In genomic region chr17:77476498-77476897, GRCh38 we compare ENCODE assay signal across 9 cellular contexts.
DNase-seq lines count a peak whose midpoint lies in the region; ATAC-seq and TF ChIP-seq lines count a peak whose summit lies in the region.
"Had no signal": no experiment of that assay in that cellular context is flagged by ENCODE, and none has a peak within 500 bp of the region (broad histone marks: within the 10 kb centered on the region; RNA-seq: fewer than 3 reads in every experiment).

No MANE protein-coding gene starts in this region.

- no peaks in the 10 kb centered on the region for H3K27me3 Mint-ChIP-seq in CD4-positive, CD25-positive, alpha-beta regulatory T cell
- no peaks in the 10 kb centered on the region for H3K27me3 Mint-ChIP-seq in progenitor cell of endocrine pancreas

- peak overlapping the region in 2 of 4 donors; percentile 62 to 76 for H3K4me3 Mint-ChIP-seq in CD4-positive, CD25-positive, alpha-beta regulatory T cell
- H3K4me3 Mint-ChIP-seq in progenitor cell of endocrine pancreas (ENCODE audit: low read depth), result no peak overlapping the region

- ATAC-seq in CD4-positive, CD25-positive, alpha-beta regulatory T cell (ENCODE audit: low read depth in 2 of 2), result no peak
- ATAC-seq in GM21381 (IDR thresholded peaks at IDR 0.05; ENCODE audit: unreplicated experiment) (no peak), GM21717 (IDR thresholded peaks at IDR 0.05; ENCODE audit: unreplicated experiment) (no peak), HG02981 (IDR thresholded peaks at IDR 0.05; ENCODE audit: unreplicated experiment) (no peak)
- ATAC-seq: left lung had no signal

- H3K4me2 ChIP-seq in fibroblast of lung (ENCODE audit: extremely low read depth, insufficient read depth, low read length), result peak overlapping the region; percentile 67

- H3K9ac ChIP-seq in fibroblast of lung (ENCODE audit: insufficient read depth, low read length), result peak overlapping the region; percentile 32

- TF ChIP-seq CTCF in RWPE1 (conservative IDR thresholded peaks at IDR 0.05; ENCODE audit: low read depth) (no peak), fibroblast of lung (conservative IDR thresholded peaks at IDR 0.05 in 1 of 2, IDR thresholded peaks at IDR 0.05 in 1 of 2; ENCODE audit: low read depth in 1 of 2, low read length in 2 of 2) (no peak), progenitor cell of endocrine pancreas (IDR thresholded peaks at IDR 0.05; ENCODE audit: unreplicated experiment) (no peak)

- no peak for DNase-seq in CD4-positive, CD25-positive, alpha-beta regulatory T cell
- DNase-seq in RWPE1 (ENCODE audit: low spot score), result no peak
- DNase-seq in fibroblast of lung (ENCODE audit: low read depth in 2 of 2), result no peak
- DNase-seq in progenitor cell of endocrine pancreas (ENCODE audit: low spot score, unreplicated experiment), result no peak
- no peak for DNase-seq in T-helper 9 cell

- H3K36me3 Mint-ChIP-seq in CD4-positive, CD25-positive, alpha-beta regulatory T cell, result peaks cover 27% of the 10 kb centered on the region
- H3K36me3 Mint-ChIP-seq in progenitor cell of endocrine pancreas (ENCODE audit: insufficient read depth), result no peaks in the 10 kb centered on the region

- peaks cover 85% of the 10 kb centered on the region for H3K79me2 ChIP-seq in fibroblast of lung (ENCODE audit: control insufficient read depth, insufficient read depth, low read length)

- no peaks in the 10 kb centered on the region for H3K9me3 ChIP-seq in CD4-positive, CD25-positive, alpha-beta regulatory T cell (ENCODE audit: control insufficient read depth in 2 of 2, low read length in 2 of 2)
- H3K9me3 ChIP-seq in fibroblast of lung (ENCODE audit: control insufficient read depth, insufficient read depth, low read depth, low read length), result no peaks in the 10 kb centered on the region
- H3K9me3 ChIP-seq: left lung had no signal

- peaks cover 29 to 89% (median 66%) of the 10 kb centered on the region in 4 donors for H3K4me1 Mint-ChIP-seq in CD4-positive, CD25-positive, alpha-beta regulatory T cell
- peaks cover 51% of the 10 kb centered on the region for H3K4me1 Mint-ChIP-seq in progenitor cell of endocrine pancreas (ENCODE audit: low read depth)

- CTCF ChIA-PET in RWPE1 (lab: Yijun Ruan, JAX), result no interaction called here

- H3K27ac ChIP-seq in CD4-positive, CD25-positive, alpha-beta regulatory T cell (ENCODE audit: insufficient read depth, low read length, poor library complexity, severe bottlenecking), result peak overlapping the region; percentile 56
- H3K27ac ChIP-seq in RWPE1 (peak overlapping the region; percentile 96), fibroblast of lung (ENCODE audit: insufficient read depth, low read length) (peak overlapping the region; percentile 85)

- peaks cover 0 to 1% (median 0%) of the 10 kb centered on the region in 7 donors for H3K9me3 Mint-ChIP-seq in CD4-positive, CD25-positive, alpha-beta regulatory T cell
- H3K9me3 Mint-ChIP-seq in progenitor cell of endocrine pancreas (ENCODE audit: low read depth), result no peaks in the 10 kb centered on the region

- H3K4me3 ChIP-seq in CD4-positive, CD25-positive, alpha-beta regulatory T cell (ENCODE audit: low read depth, low read length), result no peak overlapping the region
- H3K4me3 ChIP-seq in fibroblast of lung (replicated peaks in 1 of 4; ENCODE audit: control extremely low read depth in 1 of 4, insufficient read depth in 1 of 4, low read depth in 3 of 4, low read length in 4 of 4), result no peak overlapping the region
- H3K4me3 ChIP-seq: left lung had no signal

- POLR2A ChIA-PET in RWPE1 (lab: Yijun Ruan, JAX; ENCODE audit: low non-redundant PET), result no interaction called here

- H3K4me1 ChIP-seq in CD4-positive, CD25-positive, alpha-beta regulatory T cell (ENCODE audit: control insufficient read depth, insufficient read depth, low read length, poor library complexity, severe bottlenecking), result peaks cover 94% of the 10 kb centered on the region
- H3K4me1 ChIP-seq in fibroblast of lung (ENCODE audit: control insufficient read depth, extremely low read depth, insufficient read depth, low read length), result peaks cover 65% of the 10 kb centered on the region

- peak overlapping the region; percentile 89 to 97 (median 90) for H3K27ac Mint-ChIP-seq in CD4-positive, CD25-positive, alpha-beta regulatory T cell
- peak overlapping the region; percentile 45 for H3K27ac Mint-ChIP-seq in progenitor cell of endocrine pancreas

- H2AFZ ChIP-seq in fibroblast of lung (ENCODE audit: low read length), result no peak overlapping the region

- peaks cover 12% of the 10 kb centered on the region for H4K20me1 ChIP-seq in fibroblast of lung (ENCODE audit: control insufficient read depth, extremely low read depth, insufficient read depth, low read length)

- H3K36me3 ChIP-seq in CD4-positive, CD25-positive, alpha-beta regulatory T cell (ENCODE audit: control insufficient read depth, insufficient read depth, low read length), result peaks cover 37% of the 10 kb centered on the region
- peaks cover 9% of the 10 kb centered on the region for H3K36me3 ChIP-seq in fibroblast of lung (ENCODE audit: control insufficient read depth, insufficient read depth, low read length)

- H3K27me3 ChIP-seq in CD4-positive, CD25-positive, alpha-beta regulatory T cell (ENCODE audit: control insufficient read depth, insufficient read depth, low read length), result no peaks in the 10 kb centered on the region
- H3K27me3 ChIP-seq in fibroblast of lung (ENCODE audit: control insufficient read depth, insufficient read depth, low read length), result no peaks in the 10 kb centered on the region
- H3K27me3 ChIP-seq: left lung had no signal
